Comparison of ENCODE assay signal across 1 cellular context in genomic region chr3:114152519-114153151, GRCh38.
A peak's percentile ranks its signal among the peaks of the same experiment; 100 is the strongest.
TF ChIP-seq lines count a peak whose summit lies in the region.

No MANE protein-coding gene starts in this region.

TF ChIP-seq in HepG2, 621 proteins besides CTCF, POLR2A, EP300 and RAD21 (continued from another document and continues in another):
- TF ChIP-seq ZNF20 (CRISPR knock-in tag; IDR thresholded peaks at IDR 0.05) (no peak), ZBTB42 (CRISPR knock-in tag; IDR thresholded peaks at IDR 0.05) (peak; percentile 97), RORA (CRISPR knock-in tag; IDR thresholded peaks at IDR 0.05) (no peak), ZHX1 (CRISPR knock-in tag; IDR thresholded peaks at IDR 0.05; ENCODE audit: low read depth) (no peak), TRIM24 (CRISPR knock-in tag; IDR thresholded peaks at IDR 0.05) (no peak), JUND (CRISPR knock-in tag; IDR thresholded peaks at IDR 0.05) (no peak), NFKB2 (CRISPR knock-in tag; IDR thresholded peaks at IDR 0.05; ENCODE audit: borderline replicate concordance) (no peak), ZNF362 (CRISPR knock-in tag; IDR thresholded peaks at IDR 0.05; ENCODE audit: borderline replicate concordance) (no peak), SP5 (CRISPR knock-in tag; IDR thresholded peaks at IDR 0.05; ENCODE audit: borderline replicate concordance, low read depth) (no peak), ZNF605 (CRISPR knock-in tag; IDR thresholded peaks at IDR 0.05) (peak; percentile 72; the same call in 1 of the 2 replicates), ZBTB40 (IDR thresholded peaks at IDR 0.05) (no peak), ZBTB40 (CRISPR knock-in tag; IDR thresholded peaks at IDR 0.05) (no peak), ZNF646 (CRISPR knock-in tag; IDR thresholded peaks at IDR 0.05) (no peak), RFX1 (IDR thresholded peaks at IDR 0.05) (no peak), BATF2 (CRISPR knock-in tag; IDR thresholded peaks at IDR 0.05) (no peak), NR1H2 (CRISPR knock-in tag; IDR thresholded peaks at IDR 0.05; ENCODE audit: borderline replicate concordance, low read depth) (no peak), HDAC1 (CRISPR knock-in tag; IDR thresholded peaks at IDR 0.05) (no peak), ZBTB14 (CRISPR knock-in tag; IDR thresholded peaks at IDR 0.05) (no peak), MBD4 (IDR thresholded peaks at IDR 0.05; ENCODE audit: borderline replicate concordance, low read length) (no peak), ONECUT2 (CRISPR knock-in tag; IDR thresholded peaks at IDR 0.05) (no peak), ZFP1 (CRISPR knock-in tag; IDR thresholded peaks at IDR 0.05) (no peak), ZNF317 (CRISPR knock-in tag; IDR thresholded peaks at IDR 0.05) (0 out of 2 replicates have a peak, but pooled peaks have one; percentile 38), U2AF2 (IDR thresholded peaks at IDR 0.05; ENCODE audit: low read depth, low read length) (no peak), ZBTB25 (CRISPR knock-in tag; IDR thresholded peaks at IDR 0.05) (no peak), HMG20B (CRISPR knock-in tag; conservative IDR thresholded peaks at IDR 0.05) (no peak), ZNF7 (CRISPR knock-in tag; IDR thresholded peaks at IDR 0.05) (no peak), CEBPG (CRISPR knock-in tag; IDR thresholded peaks at IDR 0.05) (no peak), EZH2 (conservative IDR thresholded peaks at IDR 0.05; ENCODE audit: low read depth, low read length) (no peak), WIZ (CRISPR knock-in tag; IDR thresholded peaks at IDR 0.05) (no peak), ZNF503 (CRISPR knock-in tag; IDR thresholded peaks at IDR 0.05) (no peak), NRL (CRISPR knock-in tag; IDR thresholded peaks at IDR 0.05; ENCODE audit: borderline replicate concordance) (peak; percentile 72), ZMYM2 (CRISPR knock-in tag; IDR thresholded peaks at IDR 0.05) (no peak), ZNF891 (CRISPR knock-in tag; IDR thresholded peaks at IDR 0.05) (no peak)
